In genomic region chr21:46160563-46161179, GRCh38 we compare ENCODE assay signal across 16 cellular contexts. TPM values are rescaled to one million over a fixed set of nuclear protein-coding genes. Genes with fewer than 3 reads are reported as not detected.
A peak's percentile ranks its signal among the peaks of the same experiment; 100 is the strongest.
DNase-seq lines count a peak whose midpoint lies in the region; ATAC-seq, FAIRE-seq and TF ChIP-seq lines count a peak whose summit lies in the region.
"Had no signal": no experiment of that assay in that cellular context is flagged by ENCODE, and none has a peak within 500 bp of the region (broad histone marks: within the 10 kb centered on the region; RNA-seq: fewer than 3 reads in every experiment).

No MANE protein-coding gene starts in this region.

- peak; percentile 28 for ATAC-seq in central memory CD8-positive, alpha-beta T cell (replicated peaks; ENCODE audit: extremely low read depth, poor library complexity, severe bottlenecking)
- ATAC-seq in pancreas (no peak), HG03175 (IDR thresholded peaks at IDR 0.05; ENCODE audit: unreplicated experiment) (no peak), GM18498 (IDR thresholded peaks at IDR 0.05; ENCODE audit: unreplicated experiment) (no peak)

- no peaks in the 10 kb centered on the region for H3K9me3 ChIP-seq in pancreas
- H3K9me3 ChIP-seq: adrenal gland had no signal

- H3K36me3 ChIP-seq in pancreas, result no peaks in the 10 kb centered on the region
- H3K36me3 ChIP-seq: adrenal gland had no signal

- H3K4me3 ChIP-seq in pancreas, result no peak overlapping the region
- H3K4me3 ChIP-seq: adrenal gland had no signal

- H3K27me3 ChIP-seq in pancreas, result no peaks in the 10 kb centered on the region
- H3K27me3 ChIP-seq: adrenal gland had no signal

- H3K27me3 Mint-ChIP-seq in central memory CD8-positive, alpha-beta T cell, result no peaks in the 10 kb centered on the region
- H3K27me3 Mint-ChIP-seq: CD4-positive, alpha-beta T cell had no signal

- no peak for TF ChIP-seq CTCF in pancreas (IDR thresholded peaks at IDR 0.05)

- peak overlapping the region; percentile 54 for H3K4me3 Mint-ChIP-seq in central memory CD8-positive, alpha-beta T cell
- H3K4me3 Mint-ChIP-seq: CD4-positive, alpha-beta T cell; HFFc6 had no signal

- no peaks in the 10 kb centered on the region for H3K4me1 ChIP-seq in pancreas
- H3K4me1 ChIP-seq: adrenal gland had no signal

- WGBS in pancreas, 2 donors, result 91 to 96% methylated on average over 27 to 50 of the region's 50 CpGs

- no peak overlapping the region for H3K27ac Mint-ChIP-seq in central memory CD8-positive, alpha-beta T cell (ENCODE audit: low read depth)
- H3K27ac Mint-ChIP-seq: CD4-positive, alpha-beta T cell; HFFc6 had no signal

- intact Hi-C loops in pancreas (cut with DNase I), result no loop called here

- no peak overlapping the region for H3K27ac ChIP-seq in pancreas
- H3K27ac ChIP-seq: adrenal gland had no signal

- DNase-seq in NCI-H1417 (lab: John Stamatoyannopoulos, UW), result peak in 2 of 3 experiments; percentile 46 to 62
- no peak for DNase-seq in NCI-H1417 treated with DMSO at 0.1 percent for 48 hours (lab: John Stamatoyannopoulos, UW)
- DNase-seq in Daoy (ENCODE audit: low read depth), result peak; percentile 48
- no peak for DNase-seq in central memory CD8-positive, alpha-beta T cell (ENCODE audit: low spot score in 2 of 2)
- peak in 4 of 6 donors; percentile 12 to 51 (median 22) for DNase-seq in pancreas
- DNase-seq in NCI-H446 (lab: John Stamatoyannopoulos, UW), result no peak
- DNase-seq: HFFc6, midbrain, NCI-H1105 treated with DMSO at 0.1 percent for 48 hours, NCI-H446 treated with DMSO at 0.1 percent for 48 hours had no signal

- FAIRE-seq in pancreas (lab: Jason Lieb, UNC), result no peak
- FAIRE-seq: GM12891 had no signal

- H3K9me3 Mint-ChIP-seq in central memory CD8-positive, alpha-beta T cell, result no peaks in the 10 kb centered on the region
- H3K9me3 Mint-ChIP-seq: CD4-positive, alpha-beta T cell; HFFc6 had no signal

- no peaks in the 10 kb centered on the region for H3K4me1 Mint-ChIP-seq in central memory CD8-positive, alpha-beta T cell

- H3K36me3 Mint-ChIP-seq in central memory CD8-positive, alpha-beta T cell (ENCODE audit: insufficient read depth), result peaks cover 3% of the 10 kb centered on the region

RNA-seq across cellular contexts. Expression of gene FTCD, which starts 5.3 kb away (rescaled TPM):
- 0.34 TPM in 1 of 2 replicates, not detected in the other for total RNA-seq in Daoy (2014; rRNA removed; shearing (Covaris generic))
- total RNA-seq in pancreas, result 1 to 10 TPM in 1 of 6 donors, under 1 TPM in 5; 0.31 to 1.4 (median 0.42) TPM
- polyA plus RNA-seq in pancreas, result 10 to 100 TPM in 1 of 2 donors, 1 to 10 TPM in 1; 4.9 to 14.0 TPM
- total RNA-seq: subcutaneous adipose tissue had no signal

RNA-seq across cellular contexts. Expression of gene SPATC1L, which starts 23.6 kb away (rescaled TPM):
- total RNA-seq in Daoy (2014; rRNA removed; shearing (Covaris generic)), result 3.9 and 8.7 TPM in 2 replicates
- total RNA-seq in pancreas, result 1 to 10 TPM; 3.1 to 8.1 (median 6.0) TPM
- polyA plus RNA-seq in pancreas, result 10 to 100 TPM; 12.9 to 26.9 TPM

Comparison
In these comparisons a context has a peak if more than half of its experiments do, and no peak if none do; other contexts are left out.
1. DNase-seq: peak in NCI-H1417 (2 of 3), Daoy (single experiment) and pancreas (4 of 6); none in NCI-H1417 treated with DMSO at 0.1 percent for 48 hours (single experiment), central memory CD8-positive, alpha-beta T cell (0 of 2) and NCI-H446 (0 of 2).